Comparison of ENCODE assay signal across 15 cellular contexts in the genomic region with DNA sequence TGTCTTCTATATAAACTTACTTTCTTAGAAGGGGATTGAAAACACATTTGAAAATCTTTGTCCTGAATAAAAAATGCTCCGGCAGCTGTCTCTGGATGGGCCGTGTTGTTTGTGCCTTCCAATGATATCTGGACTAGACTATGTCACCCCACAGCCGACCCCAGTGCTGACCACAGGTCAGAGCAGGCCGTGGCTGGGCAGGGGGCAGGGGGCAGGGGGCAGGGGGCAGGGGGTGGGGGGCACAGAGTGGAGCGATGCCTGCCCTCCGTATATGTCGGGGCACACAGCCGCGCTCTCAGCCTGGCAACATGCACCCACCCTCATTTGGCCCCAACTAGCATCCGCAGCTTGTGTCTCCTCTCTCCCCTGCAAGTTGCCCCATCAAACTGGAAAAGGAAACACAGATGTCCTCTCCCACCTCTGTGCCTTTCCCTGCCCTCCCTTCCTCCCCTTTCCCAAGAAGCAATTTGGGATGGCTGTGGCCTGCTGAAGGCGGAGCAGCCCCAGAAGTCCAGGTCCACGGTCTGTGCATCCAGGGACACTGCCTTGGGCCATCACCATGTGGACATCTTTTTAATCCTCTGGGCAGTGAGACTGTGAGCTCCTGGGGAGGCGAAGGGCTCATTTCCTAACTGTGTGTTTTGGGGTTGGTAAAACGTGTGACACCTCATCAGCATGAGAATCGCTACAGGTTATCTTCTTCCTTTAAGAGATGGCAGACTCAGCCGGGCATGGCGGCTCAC.
"Had no signal": no experiment of that assay in that cellular context is flagged by ENCODE, and none has a peak within 500 bp of the region (broad histone marks: within the 10 kb centered on the region; RNA-seq: fewer than 3 reads in every experiment).

No MANE protein-coding gene starts in this region.

- H3K9me3 ChIP-seq: adrenal gland, SJCRH30 had no signal

- H3K9me3 Mint-ChIP-seq: activated CD8-positive, alpha-beta T cell treated with anti-CD3 and anti-CD28 coated beads for 36 hours; activated T-helper 17 cell treated with anti-CD3 and anti-CD28 coated beads, Interleukin-2, amount 50 U/mL, for 72 hours had no signal

- H3K27me3 ChIP-seq: adrenal gland, SJCRH30, tibial nerve had no signal

- H3K27ac ChIP-seq: adrenal gland, parathyroid adenoma, SJCRH30, tibial nerve, VCaP had no signal

- H3K4me3 Mint-ChIP-seq: activated CD8-positive, alpha-beta T cell treated with anti-CD3 and anti-CD28 coated beads for 36 hours; activated T-helper 17 cell treated with anti-CD3 and anti-CD28 coated beads, Interleukin-2, amount 50 U/mL, for 72 hours; nephron progenitor cell; stimulated activated effector memory CD8-positive, alpha-beta T cell treated with anti-CD3 and anti-CD28 coated beads, Interleukin-12 subunit alpha, Interleukin-12 subunit beta, amount 100 ng/mL, for 72 hours had no signal

- DNase-seq: activated CD8-positive, alpha-beta T cell treated with anti-CD3 and anti-CD28 coated beads for 36 hours; activated naive CD4-positive, alpha-beta T cell treated with anti-CD3 and anti-CD28 coated beads, Interleukin-2, amount 50 U/mL, for 16 hours; activated T-cell treated with anti-CD3 and anti-CD28 coated beads for 4 hours; central memory CD4-positive, alpha-beta T cell; hypothalamus; nephron progenitor cell; SJCRH30; T-helper 9 cell had no signal

- H3K27me3 Mint-ChIP-seq: activated CD8-positive, alpha-beta T cell treated with anti-CD3 and anti-CD28 coated beads for 36 hours; activated T-helper 17 cell treated with anti-CD3 and anti-CD28 coated beads, Interleukin-2, amount 50 U/mL, for 72 hours had no signal

- H3K4me1 ChIP-seq: adrenal gland, parathyroid adenoma, SJCRH30, tibial nerve had no signal

- ATAC-seq: activated CD8-positive, alpha-beta T cell treated with anti-CD3 and anti-CD28 coated beads for 36 hours; activated T-helper 17 cell treated with anti-CD3 and anti-CD28 coated beads, Interleukin-2, amount 50 U/mL, for 72 hours; stimulated activated effector memory CD8-positive, alpha-beta T cell treated with anti-CD3 and anti-CD28 coated beads, Interleukin-12 subunit alpha, Interleukin-12 subunit beta, amount 100 ng/mL, for 72 hours had no signal

- H3K4me1 Mint-ChIP-seq: activated T-helper 17 cell treated with anti-CD3 and anti-CD28 coated beads, Interleukin-2, amount 50 U/mL, for 72 hours; stimulated activated effector memory CD8-positive, alpha-beta T cell treated with anti-CD3 and anti-CD28 coated beads, Interleukin-12 subunit alpha, Interleukin-12 subunit beta, amount 100 ng/mL, for 72 hours had no signal

- H3K4me3 ChIP-seq: adrenal gland, SJCRH30, smooth muscle cell, tibial nerve had no signal

- H3K27ac Mint-ChIP-seq: activated CD8-positive, alpha-beta T cell treated with anti-CD3 and anti-CD28 coated beads for 36 hours; activated T-helper 17 cell treated with anti-CD3 and anti-CD28 coated beads, Interleukin-2, amount 50 U/mL, for 72 hours; nephron progenitor cell; stimulated activated effector memory CD8-positive, alpha-beta T cell treated with anti-CD3 and anti-CD28 coated beads, Interleukin-12 subunit alpha, Interleukin-12 subunit beta, amount 100 ng/mL, for 72 hours had no signal

- H3K36me3 Mint-ChIP-seq: stimulated activated effector memory CD8-positive, alpha-beta T cell treated with anti-CD3 and anti-CD28 coated beads, Interleukin-12 subunit alpha, Interleukin-12 subunit beta, amount 100 ng/mL, for 72 hours had no signal

- H3K36me3 ChIP-seq: adrenal gland, SJCRH30, tibial nerve had no signal
